1 cellular context compared by ENCODE assay signal in the genomic region with DNA sequence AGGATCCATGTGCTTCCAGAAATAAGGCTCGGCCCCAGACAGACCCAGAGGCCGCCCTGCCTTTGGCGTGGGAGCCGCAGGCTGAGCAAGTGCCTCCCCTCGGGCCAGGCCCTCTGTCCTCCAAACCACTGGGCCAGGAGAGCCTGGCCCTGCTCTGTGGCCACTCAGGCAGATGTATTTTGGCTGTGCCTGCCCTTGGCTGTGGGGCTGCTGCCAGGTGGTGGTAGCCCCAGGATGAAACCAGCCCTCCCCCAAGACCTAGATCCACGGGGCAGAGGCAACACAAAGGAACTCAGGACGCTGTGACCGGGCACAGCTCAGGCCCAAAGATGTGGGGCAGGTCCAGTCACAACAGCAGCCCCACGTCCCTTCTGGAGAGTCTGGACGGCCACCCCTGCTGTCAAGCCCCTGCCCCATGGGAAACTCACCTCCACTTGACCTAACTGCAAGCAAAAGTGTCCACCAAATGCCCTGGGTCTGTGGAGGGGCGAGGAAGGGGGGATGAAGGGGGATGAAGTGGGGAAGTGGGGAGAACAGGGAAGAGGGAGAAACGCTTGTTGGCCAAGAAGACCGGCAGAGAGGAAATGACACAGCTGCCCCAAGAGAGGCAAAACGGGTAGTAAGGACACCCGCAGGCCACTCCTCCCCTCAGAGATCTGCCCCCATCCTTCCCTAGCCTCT.
TF ChIP-seq lines count a peak whose summit lies in the region.

No MANE protein-coding gene starts in this region.

TF ChIP-seq in K562, 482 proteins besides CTCF, POLR2A, EP300 and RAD21:
- TF ChIP-seq SPI1 (IDR thresholded peaks at IDR 0.05; ENCODE audit: borderline replicate concordance, low read depth, low read length): peak; percentile 15; the same call in 1 of the 2 replicates
- TF ChIP-seq PHTF2 (CRISPR knock-in tag; IDR thresholded peaks at IDR 0.05): no peak
